In the genomic region with DNA sequence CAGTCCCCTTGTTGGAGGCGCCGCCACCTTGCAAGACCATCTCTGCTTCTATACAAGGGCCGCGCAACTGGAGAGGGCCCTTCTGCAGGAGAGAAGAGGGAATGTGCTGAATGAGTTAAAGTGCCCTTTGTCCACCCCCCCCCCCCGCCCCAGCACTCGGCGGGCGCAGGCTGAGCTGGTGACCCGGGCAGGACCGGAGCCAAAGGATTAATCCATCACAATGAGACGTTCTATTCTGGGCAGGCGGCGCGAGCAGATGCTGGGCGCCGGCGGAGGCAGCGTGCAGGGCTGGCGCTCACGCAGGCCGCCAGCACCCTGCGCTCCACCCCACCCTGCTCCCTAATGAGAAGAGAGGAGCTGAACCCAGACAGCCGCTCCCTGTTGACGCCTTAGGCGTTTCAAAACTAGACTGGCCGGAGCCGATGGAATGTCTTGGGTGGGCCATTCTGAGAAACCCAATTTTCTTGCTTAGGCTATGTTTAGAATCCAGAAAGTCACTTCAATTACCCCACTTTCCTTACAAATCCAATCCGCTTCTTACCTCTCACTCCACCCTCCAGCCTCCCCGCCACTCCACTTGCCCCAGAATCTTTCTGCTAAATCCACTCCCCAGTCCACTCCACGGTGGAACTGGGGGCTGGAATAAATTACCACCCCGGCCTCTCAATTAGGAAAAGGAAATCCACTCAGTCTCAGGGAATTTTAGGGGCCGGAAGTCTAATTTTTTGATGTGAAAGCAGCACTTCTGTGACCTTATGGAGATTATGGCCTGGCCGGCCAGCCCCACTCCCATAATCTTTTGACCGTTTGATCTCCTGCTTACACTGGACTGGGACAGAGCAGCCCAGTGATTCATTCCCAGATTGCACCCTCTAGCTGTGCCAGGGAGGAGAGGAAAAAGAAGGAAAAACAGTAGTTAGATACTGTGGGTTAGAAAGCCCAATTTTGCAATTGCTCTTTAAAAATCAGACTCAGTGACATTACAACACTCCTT, we compare ENCODE assay signal across 8 cellular contexts. TPM values are rescaled to one million over a fixed set of nuclear protein-coding genes. Genes with fewer than 3 reads are reported as not detected.
A peak's percentile ranks its signal among the peaks of the same experiment; 100 is the strongest.
DNase-seq lines count a peak whose midpoint lies in the region; ATAC-seq and TF ChIP-seq lines count a peak whose summit lies in the region.

No MANE protein-coding gene starts in this region.

- no peak overlapping the region for H3K27ac ChIP-seq in left lung
- H3K27ac ChIP-seq in tibial nerve: peak overlapping the region; percentile 9 to 83 (median 61)

- H3K9me3 ChIP-seq in left lung (peaks cover 0 to 1% of the 10 kb centered on the region in 2 donors), tibial nerve (no peaks in the 10 kb centered on the region)

- DNase-seq in COR-L47 (lab: John Stamatoyannopoulos, UW) (peak; percentile 49), NCI-H2171 treated with DMSO at 0.1 percent for 48 hours (lab: John Stamatoyannopoulos, UW) (peak; percentile 71), choroid plexus epithelial cell (ENCODE audit: low read depth) (peak; percentile 31), left lung (peak in 1 of 2 donors; percentile 72), tibial nerve (ENCODE audit: low spot score in 2 of 2) (peak; percentile 7 to 28), NOMO-1 (lab: John Stamatoyannopoulos, UW; ENCODE audit: unreplicated experiment in 2 of 2) (no peak), NCI-H2081 (lab: John Stamatoyannopoulos, UW) (no peak)
- DNase-seq in stimulated activated naive CD4-positive, alpha-beta T cell (lab: John Stamatoyannopoulos, UW): no peak

- WGBS in tibial nerve, 2 donors: 3 to 5% methylated on average over 20 to 33 of the region's 34 CpGs

- H3K27me3 ChIP-seq in left lung: peaks cover 5 to 47% of the 10 kb centered on the region in 2 donors
- no peaks in the 10 kb centered on the region for H3K27me3 ChIP-seq in tibial nerve

- peak in 1 of 2 donors; percentile 10 for TF ChIP-seq EP300 in tibial nerve (IDR thresholded peaks at IDR 0.05)

- no peaks in the 10 kb centered on the region for H3K36me3 ChIP-seq in left lung
- no peaks in the 10 kb centered on the region for H3K36me3 ChIP-seq in tibial nerve

- H3K4me1 ChIP-seq in left lung (peaks cover 4 to 5% of the 10 kb centered on the region in 2 donors), tibial nerve (peaks cover 0 to 30% (median 4%) of the 10 kb centered on the region in 4 donors)

- H3K4me3 ChIP-seq in choroid plexus epithelial cell (ENCODE audit: low read depth, low read length) (peak overlapping the region; percentile 27), left lung (no peak overlapping the region), tibial nerve (peak overlapping the region; percentile 1 to 32 (median 5))

- intact Hi-C loops in left lung (cut with DNase I): no loop called here

- ATAC-seq in left lung: peak; percentile 91

- TF ChIP-seq CTCF in choroid plexus epithelial cell (conservative IDR thresholded peaks at IDR 0.05; ENCODE audit: low read depth, low read length): peak; percentile 44
- no peak for TF ChIP-seq CTCF in left lung (IDR thresholded peaks at IDR 0.05)
- TF ChIP-seq CTCF in tibial nerve (IDR thresholded peaks at IDR 0.05): peak in 2 of 5 experiments; percentile 17 to 18

- TF ChIP-seq POLR2A in tibial nerve (IDR thresholded peaks at IDR 0.05): no peak

RNA-seq across cellular contexts. Expression of a gene that starts 32.7 kb away (rescaled TPM):
- not detected for total RNA-seq in left lung
- total RNA-seq in tibial nerve: not detected

Comparison
In these comparisons a context has a peak if more than half of its experiments do, and no peak if none do; other contexts are left out.
1. DNase-seq: peak in COR-L47 (single experiment), NCI-H2171 treated with DMSO at 0.1 percent for 48 hours (single experiment), choroid plexus epithelial cell (single experiment) and tibial nerve (2 of 2); none in NOMO-1 (0 of 2), stimulated activated naive CD4-positive, alpha-beta T cell (0 of 6) and NCI-H2081 (0 of 2).
2. H3K4me3 ChIP-seq: peak in choroid plexus epithelial cell (single experiment) and tibial nerve (4 of 4); none in left lung (0 of 2).
3. H3K27ac ChIP-seq: peak in tibial nerve (4 of 4); none in left lung (0 of 2).